In the genomic region with DNA sequence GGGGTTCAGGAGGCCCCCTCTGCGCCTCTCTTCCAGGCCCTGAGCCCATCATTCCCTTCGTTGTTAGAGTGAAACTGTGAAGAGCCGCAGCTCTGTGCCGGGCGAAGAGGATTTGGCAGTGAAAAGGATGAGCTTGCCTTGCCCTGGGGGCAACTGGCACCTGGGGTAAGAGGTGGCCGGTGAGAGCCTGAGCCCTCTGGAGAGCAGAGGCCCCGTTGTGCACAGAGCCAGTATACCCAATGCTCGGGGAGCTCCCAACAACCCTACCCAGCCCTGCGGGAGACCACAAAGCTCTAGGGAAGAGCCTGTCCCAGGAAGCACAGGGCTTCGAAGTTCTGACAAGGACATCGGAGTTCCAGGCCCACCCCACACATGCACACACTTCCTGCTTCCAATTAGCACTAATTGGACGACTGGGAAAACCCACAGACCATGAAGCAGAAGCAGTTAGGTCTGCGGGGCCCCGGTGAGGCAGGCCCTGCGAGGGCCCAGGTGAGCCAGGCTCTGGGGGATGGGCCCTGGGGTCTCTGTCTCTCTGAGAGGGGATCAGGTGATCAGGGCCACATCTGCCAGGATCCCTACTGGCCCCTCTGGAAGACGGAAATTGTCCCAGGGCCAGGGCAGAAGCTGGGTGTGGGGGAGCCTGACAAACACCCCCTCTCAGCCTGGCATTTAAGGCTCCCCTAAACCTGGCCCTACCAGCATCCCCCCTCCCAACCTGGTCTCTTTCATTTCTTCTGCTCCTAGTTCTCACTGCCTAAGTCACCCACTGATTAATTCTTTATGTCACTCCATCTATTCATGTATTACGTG, we compare ENCODE assay signal across 8 cellular contexts. TPM values are rescaled to one million over a fixed set of nuclear protein-coding genes. Genes with fewer than 3 reads are reported as not detected.
A peak's percentile ranks its signal among the peaks of the same experiment; 100 is the strongest.
DNase-seq lines count a peak whose midpoint lies in the region; ATAC-seq and TF ChIP-seq lines count a peak whose summit lies in the region.

No MANE protein-coding gene starts in this region.

- ATAC-seq in body of pancreas (no peak), memory B cell (ENCODE audit: low read depth) (no peak)

- no peak for DNase-seq in activated naive CD4-positive, alpha-beta T cell treated with anti-CD3 and anti-CD28 coated beads for 36 hours
- DNase-seq in activated naive CD4-positive, alpha-beta T cell treated with anti-CD3 and anti-CD28 coated beads, Interleukin-2, amount 50 U/mL, for 16 hours: no peak
- DNase-seq in body of pancreas (no peak), memory B cell (ENCODE audit: low spot score in 2 of 2) (peak in 1 of 2 donors; percentile 19), GOT3 (lab: John Stamatoyannopoulos, UW) (no peak), MV-4-11 (lab: John Stamatoyannopoulos, UW) (no peak), GM20000 (ENCODE audit: low spot score) (no peak)

- H3K27ac ChIP-seq in body of pancreas (peak overlapping the region in 3 of 4 donors; percentile 69 to 81 (median 73)), urinary bladder (ENCODE audit: low read depth) (no peak overlapping the region)

- no peaks in the 10 kb centered on the region for H3K9me3 Mint-ChIP-seq in activated naive CD4-positive, alpha-beta T cell treated with anti-CD3 and anti-CD28 coated beads for 36 hours
- H3K9me3 Mint-ChIP-seq in memory B cell: no peaks in the 10 kb centered on the region

- no peaks in the 10 kb centered on the region for H3K36me3 Mint-ChIP-seq in activated naive CD4-positive, alpha-beta T cell treated with anti-CD3 and anti-CD28 coated beads for 36 hours (ENCODE audit: low read depth)
- peaks cover 3% of the 10 kb centered on the region for H3K36me3 Mint-ChIP-seq in memory B cell

- no peaks in the 10 kb centered on the region for H3K27me3 Mint-ChIP-seq in activated naive CD4-positive, alpha-beta T cell treated with anti-CD3 and anti-CD28 coated beads for 36 hours (ENCODE audit: low read depth)
- H3K27me3 Mint-ChIP-seq in memory B cell: no peaks in the 10 kb centered on the region

- H3K4me3 ChIP-seq in body of pancreas (peak overlapping the region in 1 of 2 donors; percentile 86), urinary bladder (ENCODE audit: low read depth, low read length) (peak overlapping the region; percentile 58)

- intact Hi-C loops in activated naive CD4-positive, alpha-beta T cell treated with anti-CD3 and anti-CD28 coated beads for 36 hours (cut with micrococcal nuclease): no loop called here
- intact Hi-C loops in body of pancreas (cut with DNase I): loop anchor here (10.0 kb wide), 2 partner anchors 139 to 329 kb away; no protein-coding TSS in a partner anchor

- H3K4me3 Mint-ChIP-seq in activated naive CD4-positive, alpha-beta T cell treated with anti-CD3 and anti-CD28 coated beads for 36 hours: peak overlapping the region; percentile 81
- H3K4me3 Mint-ChIP-seq in memory B cell: peak overlapping the region; percentile 92

- no peaks in the 10 kb centered on the region for H3K27me3 ChIP-seq in body of pancreas

- CTCF ChIA-PET in activated naive CD4-positive, alpha-beta T cell treated with anti-CD3 and anti-CD28 coated beads for 36 hours (lab: Charles Lee): interaction anchor here (0.7 to 1.5 kb wide), 7 partner anchors 27 to 223 kb away, joined by 3 to 11 read pairs (median 4); no protein-coding TSS in a partner anchor

- no peak for TF ChIP-seq POLR2A in body of pancreas (IDR thresholded peaks at IDR 0.05)

- H3K4me1 ChIP-seq in body of pancreas: peaks cover 12% of the 10 kb centered on the region
- H3K4me1 ChIP-seq in urinary bladder (ENCODE audit: insufficient read depth): no peaks in the 10 kb centered on the region

- no peaks in the 10 kb centered on the region for H3K9me3 ChIP-seq in body of pancreas

- H3K4me1 Mint-ChIP-seq in activated naive CD4-positive, alpha-beta T cell treated with anti-CD3 and anti-CD28 coated beads for 36 hours (ENCODE audit: low read depth): peaks cover 17% of the 10 kb centered on the region
- H3K4me1 Mint-ChIP-seq in memory B cell: peaks cover 11% of the 10 kb centered on the region

- peak overlapping the region; percentile 84 for H3K27ac Mint-ChIP-seq in activated naive CD4-positive, alpha-beta T cell treated with anti-CD3 and anti-CD28 coated beads for 36 hours
- H3K27ac Mint-ChIP-seq in memory B cell: peak overlapping the region; percentile 84

- no peaks in the 10 kb centered on the region for H3K36me3 ChIP-seq in body of pancreas (replicated peaks in 1 of 2; ENCODE audit: insufficient read depth in 1 of 2, low read depth in 2 of 2)
- no peaks in the 10 kb centered on the region for H3K36me3 ChIP-seq in urinary bladder (ENCODE audit: insufficient read depth)

- TF ChIP-seq CTCF in body of pancreas (IDR thresholded peaks at IDR 0.05) (no peak), GM20000 (IDR thresholded peaks at IDR 0.05; ENCODE audit: extremely low read depth, missing control alignments) (no peak)

- 58 to 70% methylated on average over 9 to 17 of the region's 17 CpGs for WGBS in body of pancreas, 2 donors
- 68% methylated on average over 17 of the region's 17 CpGs for WGBS in urinary bladder

RNA-seq across cellular contexts. Expression of gene SFMBT1, which starts 27.9 kb away (rescaled TPM):
- total RNA-seq in activated naive CD4-positive, alpha-beta T cell treated with anti-CD3 and anti-CD28 coated beads for 36 hours: 10 to 100 TPM; 15.1 to 15.4 TPM
- total RNA-seq in body of pancreas (10 to 100 TPM in 1 of 2 donors, 1 to 10 TPM in 1; 6.9 to 17.6 TPM), urinary bladder (17.8 TPM)
- polyA plus RNA-seq in urinary bladder: 5.5 TPM

RNA-seq across cellular contexts. Expression of gene RFT1, which starts 56.5 kb away (rescaled TPM):
- total RNA-seq in activated naive CD4-positive, alpha-beta T cell treated with anti-CD3 and anti-CD28 coated beads for 36 hours: 10 to 100 TPM; 29.9 to 31.7 TPM
- total RNA-seq in body of pancreas (10 to 100 TPM; 10.6 to 19.8 TPM), urinary bladder (14.2 TPM)
- polyA plus RNA-seq in urinary bladder: 11.5 TPM
